In genomic region chr1:194825382-194825781, GRCh38 we compare ENCODE assay signal across 29 cellular contexts.
A peak's percentile ranks its signal among the peaks of the same experiment; 100 is the strongest.
DNase-seq lines count a peak whose midpoint lies in the region; ATAC-seq, FAIRE-seq and TF ChIP-seq lines count a peak whose summit lies in the region.
"Had no signal": no experiment of that assay in that cellular context is flagged by ENCODE, and none has a peak within 500 bp of the region (broad histone marks: within the 10 kb centered on the region; RNA-seq: fewer than 3 reads in every experiment).

No MANE protein-coding gene starts in this region.

- intact Hi-C loops in K562 (cut with micrococcal nuclease) = no loop called here

- TF ChIP-seq EP300 in K562 (IDR thresholded peaks at IDR 0.05; ENCODE audit: low read length) = no peak

- H3K27me3 ChIP-seq in OCI-LY3 (ENCODE audit: low read depth, low read length) (no peaks in the 10 kb centered on the region), K562 (ENCODE audit: control insufficient read depth in 2 of 2, insufficient read depth in 2 of 2, low read length in 2 of 2) (no peaks in the 10 kb centered on the region)
- H3K27me3 ChIP-seq: BLaER1 treated with 17β-estradiol and CSF1 and Interleukin-3, amounts not matched to agents 10 nM and 100 nM; body of pancreas; heart right ventricle; pancreas had no signal

- no peaks in the 10 kb centered on the region for H3K36me3 Mint-ChIP-seq in activated CD4-positive, alpha-beta T cell treated with anti-CD3 and anti-CD28 coated beads, Interleukin-2, amount 10 ng/mL, durations not matched to agents 7 days and 5 days (ENCODE audit: low read depth)

- no TSS peak for BruUV-seq in K562 (replicated peaks; lab: Mats Ljungman, UMichigan)

- no peak for FAIRE-seq in K562 (lab: Jason Lieb, UNC)
- FAIRE-seq in GM19239 (lab: Jason Lieb, UNC) = no peak
- FAIRE-seq: GM12891, pancreas had no signal

- CTCF ChIA-PET in K562 (lab: Yijun Ruan, JAX; ENCODE audit: low intra/inter-chr PET ratio) = no interaction called here
- CTCF ChIA-PET in activated CD4-positive, alpha-beta T cell treated with anti-CD3 and anti-CD28 coated beads, Interleukin-2, amount 10 ng/mL, durations not matched to agents 7 days and 5 days (lab: Charles Lee) = no interaction called here

- no peaks in the 10 kb centered on the region for H3K9me3 Mint-ChIP-seq in stimulated activated naive CD8-positive, alpha-beta T cell treated with anti-CD3 and anti-CD28 coated beads, Interleukin-15, amount 100 ng/mL, for 72 hours
- no peaks in the 10 kb centered on the region for H3K9me3 Mint-ChIP-seq in activated CD4-positive, alpha-beta T cell treated with anti-CD3 and anti-CD28 coated beads, Interleukin-2, amount 10 ng/mL, durations not matched to agents 7 days and 5 days
- H3K9me3 Mint-ChIP-seq: T-helper 2 cell treated with Interferon-gamma antibody and Interleukin-4, amounts not matched to agents 5 μg/mL and 100 μg/mL, for 36 hours had no signal

- H3K4me1 Mint-ChIP-seq in stimulated activated naive CD8-positive, alpha-beta T cell treated with anti-CD3 and anti-CD28 coated beads, Interleukin-15, amount 100 ng/mL, for 72 hours = no peaks in the 10 kb centered on the region
- H3K4me1 Mint-ChIP-seq in activated CD4-positive, alpha-beta T cell treated with anti-CD3 and anti-CD28 coated beads, Interleukin-2, amount 10 ng/mL, durations not matched to agents 7 days and 5 days = no peaks in the 10 kb centered on the region
- H3K4me1 Mint-ChIP-seq: activated CD4-positive, alpha-beta T cell treated with anti-CD3 and anti-CD28 coated beads for 36 hours had no signal

- H3K9me3 ChIP-seq in OCI-LY3 (ENCODE audit: insufficient read depth, low read length) (no peaks in the 10 kb centered on the region), K562 (replicated peaks; ENCODE audit: control insufficient read depth, insufficient read depth, low read depth, low read length) (no peaks in the 10 kb centered on the region)
- H3K9me3 ChIP-seq: BLaER1 treated with 17β-estradiol and CSF1 and Interleukin-3, amounts not matched to agents 10 nM and 100 nM; body of pancreas; heart right ventricle; pancreas had no signal

- H3K27ac Mint-ChIP-seq in stimulated activated naive CD8-positive, alpha-beta T cell treated with anti-CD3 and anti-CD28 coated beads, Interleukin-15, amount 100 ng/mL, for 72 hours = peak overlapping the region in 1 of 2 donors; percentile 61
- H3K27ac Mint-ChIP-seq in activated CD4-positive, alpha-beta T cell treated with anti-CD3 and anti-CD28 coated beads, Interleukin-2, amount 10 ng/mL, durations not matched to agents 7 days and 5 days = no peak overlapping the region
- H3K27ac Mint-ChIP-seq: activated CD4-positive, alpha-beta T cell treated with anti-CD3 and anti-CD28 coated beads for 36 hours; natural killer cell treated with Interleukin-12 subunit alpha and Interleukin-12 subunit beta and Interleukin-15 and Interleukin-18, amount 100 ng/mL, for 72 hours; T-helper 2 cell treated with Interferon-gamma antibody and Interleukin-4, amounts not matched to agents 5 μg/mL and 100 μg/mL, for 36 hours had no signal

- peaks cover 9% of the 10 kb centered on the region for H3K4me1 ChIP-seq in OCI-LY3 (ENCODE audit: low read length)
- no peaks in the 10 kb centered on the region for H3K4me1 ChIP-seq in K562 (replicated peaks in 1 of 2; ENCODE audit: control insufficient read depth in 2 of 2, insufficient read depth in 2 of 2, low read length in 2 of 2)
- H3K4me1 ChIP-seq: body of pancreas, pancreas had no signal

- WGBS in K562 (ENCODE audit: insufficient coverage, low coverage, missing lambda C conversion rate) = 54% methylated on average over 1 of the region's 1 CpG

- no peak for TF ChIP-seq POLR2A in K562 (conservative IDR thresholded peaks at IDR 0.05)

- H3K4me2 ChIP-seq in OCI-LY3 (ENCODE audit: low read length) (no peak overlapping the region), K562 (ENCODE audit: insufficient read depth, low read length) (no peak overlapping the region)
- H3K4me2 ChIP-seq: BLaER1 treated with 17β-estradiol and CSF1 and Interleukin-3, amounts not matched to agents 10 nM and 100 nM had no signal

- H3K4me3 ChIP-seq in GM12864 (ENCODE audit: low read depth, low read length) (no peak overlapping the region), OCI-LY3 (ENCODE audit: low read length) (no peak overlapping the region), K562 (no peak overlapping the region), retinal pigment epithelial cell (ENCODE audit: low read length) (no peak overlapping the region)
- H3K4me3 ChIP-seq: BLaER1 treated with 17β-estradiol and CSF1 and Interleukin-3, amounts not matched to agents 10 nM and 100 nM; body of pancreas; heart right ventricle; pancreas had no signal

- H3K9ac ChIP-seq in OCI-LY3 (ENCODE audit: low read length) = no peak overlapping the region
- H3K9ac ChIP-seq in K562 (ENCODE audit: insufficient read depth in 1 of 2, low read depth in 2 of 2, low read length in 2 of 2) = no peak overlapping the region
- H3K9ac ChIP-seq: BLaER1 treated with 17β-estradiol and CSF1 and Interleukin-3, amounts not matched to agents 10 nM and 100 nM had no signal

- peak; percentile 57; the same call in 2 of the 3 replicates for ATAC-seq in K562
- no peak for ATAC-seq in stimulated activated naive CD8-positive, alpha-beta T cell treated with anti-CD3 and anti-CD28 coated beads, Interleukin-15, amount 100 ng/mL, for 72 hours
- ATAC-seq: activated CD4-positive, alpha-beta T cell treated with anti-CD3 and anti-CD28 coated beads for 36 hours; body of pancreas; heart right ventricle; natural killer cell treated with Interleukin-12 subunit alpha and Interleukin-12 subunit beta and Interleukin-15 and Interleukin-18, amount 100 ng/mL, for 72 hours; pancreas; right cardiac atrium had no signal

- no peak overlapping the region for H2AFZ ChIP-seq in OCI-LY3 (ENCODE audit: low read depth, low read length)
- no peak overlapping the region for H2AFZ ChIP-seq in K562 (ENCODE audit: low read depth, low read length)

- no peaks in the 10 kb centered on the region for H3K9me1 ChIP-seq in K562 (ENCODE audit: control insufficient read depth, insufficient read depth, low read length)

- H4K20me1 ChIP-seq in OCI-LY3 (ENCODE audit: insufficient read depth, low read length) (no peaks in the 10 kb centered on the region), K562 (replicated peaks; ENCODE audit: control insufficient read depth, insufficient read depth, low read length) (no peaks in the 10 kb centered on the region)
- H4K20me1 ChIP-seq: BLaER1 treated with 17β-estradiol and CSF1 and Interleukin-3, amounts not matched to agents 10 nM and 100 nM had no signal

- no peak for TF ChIP-seq RAD21 in K562 (CRISPR knock-in tag; conservative IDR thresholded peaks at IDR 0.05 in 1 of 2, IDR thresholded peaks at IDR 0.05 in 1 of 2)

- no peaks in the 10 kb centered on the region for H3K27me3 Mint-ChIP-seq in stimulated activated naive CD8-positive, alpha-beta T cell treated with anti-CD3 and anti-CD28 coated beads, Interleukin-15, amount 100 ng/mL, for 72 hours
- H3K27me3 Mint-ChIP-seq in activated CD4-positive, alpha-beta T cell treated with anti-CD3 and anti-CD28 coated beads, Interleukin-2, amount 10 ng/mL, durations not matched to agents 7 days and 5 days = no peaks in the 10 kb centered on the region
- H3K27me3 Mint-ChIP-seq: activated CD4-positive, alpha-beta T cell treated with anti-CD3 and anti-CD28 coated beads for 36 hours; natural killer cell treated with Interleukin-12 subunit alpha and Interleukin-12 subunit beta and Interleukin-15 and Interleukin-18, amount 100 ng/mL, for 72 hours had no signal

- TF ChIP-seq CTCF in GM12864 (IDR thresholded peaks at IDR 0.05; ENCODE audit: low read depth, low read length, missing control alignments) (peak; percentile 20), OCI-LY3 (IDR thresholded peaks at IDR 0.05; ENCODE audit: low read depth, low read length) (0 out of 2 replicates have a peak, but pooled peaks have one; percentile 10), K562 (IDR thresholded peaks at IDR 0.05 in 2 of 3, conservative IDR thresholded peaks at IDR 0.05 in 1 of 3; ENCODE audit: insufficient read depth in 2 of 3, low read depth in 1 of 3, low read length in 3 of 3) (no peak), retinal pigment epithelial cell (conservative IDR thresholded peaks at IDR 0.05; ENCODE audit: low read depth, low read length) (peak; percentile 34)

- POLR2A ChIA-PET in K562 (lab: Yijun Ruan, JAX) = interaction anchor here (0.8 kb wide), 1 partner anchor 49 kb away, joined by 3 read pairs; no protein-coding TSS in a partner anchor
- POLR2A ChIA-PET in activated CD4-positive, alpha-beta T cell treated with anti-CD3 and anti-CD28 coated beads, Interleukin-2, amount 10 ng/mL, durations not matched to agents 7 days and 5 days (lab: Charles Lee) = no interaction called here

- in situ Hi-C loops in K562 (cut with MboI) = no loop called here

- DNase-seq in GM12864 (ENCODE audit: low read depth) = no peak
- DNase-seq in K562 (ENCODE audit: extremely low read depth in 1 of 4, low spot score in 3 of 4) = no peak
- DNase-seq in retinal pigment epithelial cell (ENCODE audit: low read depth) = no peak
- no peak for DNase-seq in GM19239 (ENCODE audit: insufficient read length, low spot score)
- DNase-seq in stimulated activated naive CD8-positive, alpha-beta T cell treated with anti-CD3 and anti-CD28 coated beads, Interleukin-15, amount 100 ng/mL, for 72 hours = no peak
- DNase-seq in activated CD4-positive, alpha-beta T cell treated with anti-CD3 and anti-CD28 coated beads, Interleukin-2, amount 10 ng/mL, durations not matched to agents 7 days and 5 days = no peak
- no peak for DNase-seq in HT-29 (ENCODE audit: low spot score)
- DNase-seq: activated CD4-positive, alpha-beta T cell treated with anti-CD3 and anti-CD28 coated beads for 36 hours; activated gamma-delta T cell treated with Interleukin-2 at 50 U/mL for 16 hours; activated T-cell treated with anti-CD3 and anti-CD28 coated beads, Interleukin-2, amount 50 U/mL, for 1 hour; body of pancreas; DMS79 treated with DMSO at 0.1 percent for 48 hours; effector CD4-positive, alpha-beta T cell; erythroblast; heart right ventricle; midbrain; NCI-H1092; NCI-H187 treated with DMSO at 0.1 percent for 48 hours; NCI-H2227 treated with DMSO at 0.1 percent for 48 hours; NCI-H526 treated with DMSO at 0.1 percent for 48 hours; pancreas; right cardiac atrium; stimulated activated CD4-positive, alpha-beta T cell treated with anti-CD3 and anti-CD28 coated beads, Interleukin-2, amount 100 ng/mL, for 48 hours; trophoblast cell had no signal

- no peak overlapping the region for H3K27ac ChIP-seq in OCI-LY3 (ENCODE audit: low read length)
- no peak overlapping the region for H3K27ac ChIP-seq in K562 (ENCODE audit: extremely low read depth, low read depth, low read length)
- H3K27ac ChIP-seq: BLaER1 treated with 17β-estradiol and CSF1 and Interleukin-3, amounts not matched to agents 10 nM and 100 nM; body of pancreas; heart right ventricle; pancreas had no signal

- H3K79me2 ChIP-seq in OCI-LY3 (ENCODE audit: low read length) (no peaks in the 10 kb centered on the region), K562 (ENCODE audit: control insufficient read depth, insufficient read depth, low read length) (peaks cover 45% of the 10 kb centered on the region)

- H3K36me3 ChIP-seq in OCI-LY3 (replicated peaks; ENCODE audit: low read depth, low read length) (no peaks in the 10 kb centered on the region), K562 (ENCODE audit: control insufficient read depth, insufficient read depth, low read length) (no peaks in the 10 kb centered on the region)
- H3K36me3 ChIP-seq: BLaER1 treated with 17β-estradiol and CSF1 and Interleukin-3, amounts not matched to agents 10 nM and 100 nM; heart right ventricle; pancreas had no signal

- no peak overlapping the region for H3K4me3 Mint-ChIP-seq in stimulated activated naive CD8-positive, alpha-beta T cell treated with anti-CD3 and anti-CD28 coated beads, Interleukin-15, amount 100 ng/mL, for 72 hours
- no peak overlapping the region for H3K4me3 Mint-ChIP-seq in activated CD4-positive, alpha-beta T cell treated with anti-CD3 and anti-CD28 coated beads, Interleukin-2, amount 10 ng/mL, durations not matched to agents 7 days and 5 days
- H3K4me3 Mint-ChIP-seq: activated CD4-positive, alpha-beta T cell treated with anti-CD3 and anti-CD28 coated beads for 36 hours; natural killer cell treated with Interleukin-12 subunit alpha and Interleukin-12 subunit beta and Interleukin-15 and Interleukin-18, amount 100 ng/mL, for 72 hours; T-helper 2 cell treated with Interferon-gamma antibody and Interleukin-4, amounts not matched to agents 5 μg/mL and 100 μg/mL, for 36 hours had no signal

Comparison
In these comparisons a context has a peak if more than half of its experiments do, and no peak if none do; other contexts are left out.
1. CTCF ChIP-seq: peak in GM12864 (single experiment), OCI-LY3 (single experiment) and retinal pigment epithelial cell (single experiment); none in K562 (0 of 3).